Comparison of ENCODE assay signal across 10 cellular contexts in genomic region chr2:11160731-11161455, GRCh38. TPM values are rescaled to one million over a fixed set of nuclear protein-coding genes. Genes with fewer than 3 reads are reported as not detected.
DNase-seq lines count a peak whose midpoint lies in the region; ATAC-seq and TF ChIP-seq lines count a peak whose summit lies in the region.
"Had no signal": no experiment of that assay in that cellular context is flagged by ENCODE, and none has a peak within 500 bp of the region (broad histone marks: within the 10 kb centered on the region; RNA-seq: fewer than 3 reads in every experiment).

No MANE protein-coding gene starts in this region.

- peak; percentile 79 for DNase-seq in GM13977 (ENCODE audit: low spot score)
- no peak for DNase-seq in left colon
- DNase-seq in A172 (ENCODE audit: low spot score) = no peak
- DNase-seq in chondrocyte (ENCODE audit: low spot score) = no peak
- DNase-seq in NCI-H1092 treated with DMSO at 0.1 percent for 48 hours (lab: John Stamatoyannopoulos, UW) = no peak
- DNase-seq in NCI-H2171 treated with DMSO at 0.1 percent for 48 hours (lab: John Stamatoyannopoulos, UW) = no peak
- DNase-seq: heart left ventricle, Peyer's patch had no signal

- H3K4me1 Mint-ChIP-seq in chondrocyte (ENCODE audit: low read depth) = peaks cover 9% of the 10 kb centered on the region

- in situ Hi-C loops in GM13977 (cut with MboI; ENCODE audit: low pct_unique_long_range_greater_than_20kb, low sequenced_read_pairs, unreplicated experiment) = no loop called here

- TF ChIP-seq CTCF in GM13977 (IDR thresholded peaks at IDR 0.05; ENCODE audit: extremely low read depth, insufficient read depth, missing control alignments) (no peak), chondrocyte (IDR thresholded peaks at IDR 0.05) (no peak)

- H3K36me3 Mint-ChIP-seq in chondrocyte (ENCODE audit: low read depth) = peaks cover 1% of the 10 kb centered on the region

- no peak overlapping the region for H3K4me3 Mint-ChIP-seq in chondrocyte (ENCODE audit: unreplicated experiment)

- no peaks in the 10 kb centered on the region for H3K27me3 Mint-ChIP-seq in chondrocyte (ENCODE audit: low read depth)

- no peaks in the 10 kb centered on the region for H3K9me3 Mint-ChIP-seq in chondrocyte (ENCODE audit: low read depth)

- intact Hi-C loops in left colon (cut with DNase I, micrococcal nuclease) = no loop called here

- peak; percentile 51 for ATAC-seq in GM19468 (IDR thresholded peaks at IDR 0.05; ENCODE audit: extremely low read depth, unreplicated experiment)
- peak; percentile 78 for ATAC-seq in HG03432 (IDR thresholded peaks at IDR 0.05; ENCODE audit: unreplicated experiment)
- ATAC-seq in left colon = peak; percentile 20

- H3K27ac Mint-ChIP-seq in chondrocyte (ENCODE audit: unreplicated experiment) = no peak overlapping the region

RNA-seq across cellular contexts. Expression of gene SLC66A3, which starts 5.6 kb away (rescaled TPM):
- total RNA-seq in left colon (10 to 100 TPM; 10.3 to 10.7 TPM), chondrocyte (25.8 to 29.3 TPM (median 28.0 TPM) in 3 replicates)
- total RNA-seq in A172 (2014; rRNA removed; shearing (Covaris generic)) = 26.2 and 29.7 TPM in 2 replicates

Comparison
In these comparisons a context has a peak if more than half of its experiments do, and no peak if none do; other contexts are left out.
1. ATAC-seq: peak in every context shown above with its lines; median percentile 78 in HG03432; 51 in GM19468; 20 in left colon.